ENCODE assay signal across 1 cellular context in genomic region chr14:54509546-54510501, GRCh38.
TF ChIP-seq lines count a peak whose summit lies in the region.

CGRRF1 (plus strand) TSS chr14:54509906; CDS start chr14:54509960, 54 bp downstream.

TF ChIP-seq in WTC11, 78 proteins besides CTCF, POLR2A, EP300 and RAD21 (continued from another document and continues in another):
- TF ChIP-seq SOX15 (CRISPR knock-in tag; IDR thresholded peaks at IDR 0.05) (no peak), ETV6 (CRISPR knock-in tag; IDR thresholded peaks at IDR 0.05) (0 out of 2 replicates have a peak, but pooled peaks have one; percentile 53), MXD4 (CRISPR knock-in tag; IDR thresholded peaks at IDR 0.05; ENCODE audit: borderline replicate concordance) (no peak), RELA (CRISPR knock-in tag; IDR thresholded peaks at IDR 0.05; ENCODE audit: borderline replicate concordance) (no peak), JUN (CRISPR knock-in tag; IDR thresholded peaks at IDR 0.05) (no peak), ZNF138 (CRISPR knock-in tag; conservative IDR thresholded peaks at IDR 0.05) (0 out of 2 replicates have a peak, but pooled peaks have one; percentile 23), E2F1 (CRISPR knock-in tag; IDR thresholded peaks at IDR 0.05) (no peak), ZNF232 (CRISPR knock-in tag; IDR thresholded peaks at IDR 0.05) (no peak), MYBL2 (CRISPR knock-in tag; IDR thresholded peaks at IDR 0.05) (no peak), FOXK1 (CRISPR knock-in tag; IDR thresholded peaks at IDR 0.05) (peak; percentile 40; the same call in 1 of the 2 replicates), ATF3 (CRISPR knock-in tag; conservative IDR thresholded peaks at IDR 0.05) (no peak), ARID4B (CRISPR knock-in tag; IDR thresholded peaks at IDR 0.05; ENCODE audit: borderline replicate concordance) (no peak), NFATC4 (CRISPR knock-in tag; IDR thresholded peaks at IDR 0.05) (no peak), ELF4 (CRISPR knock-in tag; IDR thresholded peaks at IDR 0.05; ENCODE audit: low read depth) (no peak), ZSCAN18 (CRISPR knock-in tag; IDR thresholded peaks at IDR 0.05) (no peak), SMAD4 (CRISPR knock-in tag; IDR thresholded peaks at IDR 0.05) (no peak), ZNF423 (CRISPR knock-in tag; IDR thresholded peaks at IDR 0.05) (no peak), PREB (CRISPR knock-in tag; IDR thresholded peaks at IDR 0.05; ENCODE audit: borderline replicate concordance) (no peak), HMGXB4 (CRISPR knock-in tag; IDR thresholded peaks at IDR 0.05) (peak; percentile 64), GTF2I (CRISPR knock-in tag; conservative IDR thresholded peaks at IDR 0.05) (no peak), CREB1 (CRISPR knock-in tag; IDR thresholded peaks at IDR 0.05) (0 out of 2 replicates have a peak, but pooled peaks have one; percentile 40), MAX (CRISPR knock-in tag; IDR thresholded peaks at IDR 0.05) (no peak), KAT7 (CRISPR knock-in tag; IDR thresholded peaks at IDR 0.05; ENCODE audit: borderline replicate concordance) (0 out of 2 replicates have a peak, but pooled peaks have one; percentile 29), ZNF416 (CRISPR knock-in tag; IDR thresholded peaks at IDR 0.05) (no peak), NR2C2 (CRISPR knock-in tag; IDR thresholded peaks at IDR 0.05) (no peak), ZNF263 (CRISPR knock-in tag; IDR thresholded peaks at IDR 0.05; ENCODE audit: low read depth) (no peak), SP1 (CRISPR knock-in tag; conservative IDR thresholded peaks at IDR 0.05) (peak; percentile 90), ZMAT4 (CRISPR knock-in tag; IDR thresholded peaks at IDR 0.05) (no peak), NFE2L1 (CRISPR knock-in tag; IDR thresholded peaks at IDR 0.05) (no peak), ATF1 (CRISPR knock-in tag; IDR thresholded peaks at IDR 0.05) (no peak), SMAD3 (CRISPR knock-in tag; IDR thresholded peaks at IDR 0.05; ENCODE audit: borderline replicate concordance) (no peak), OVOL2 (CRISPR knock-in tag; IDR thresholded peaks at IDR 0.05; ENCODE audit: borderline replicate concordance) (no peak), NR1H2 (CRISPR knock-in tag; IDR thresholded peaks at IDR 0.05) (no peak), ZBTB21 (CRISPR knock-in tag; IDR thresholded peaks at IDR 0.05; ENCODE audit: borderline replicate concordance) (peak; percentile 6; the same call in 1 of the 2 replicates), E2F5 (CRISPR knock-in tag; IDR thresholded peaks at IDR 0.05) (no peak), STAT6 (CRISPR knock-in tag; conservative IDR thresholded peaks at IDR 0.05; ENCODE audit: low read depth) (0 out of 2 replicates have a peak, but pooled peaks have one; percentile 23), MLX (CRISPR knock-in tag; IDR thresholded peaks at IDR 0.05) (no peak), NR3C1 (CRISPR knock-in tag; conservative IDR thresholded peaks at IDR 0.05; ENCODE audit: low read depth) (no peak), HMGA2 (CRISPR knock-in tag; IDR thresholded peaks at IDR 0.05) (no peak), ESRRA (CRISPR knock-in tag; IDR thresholded peaks at IDR 0.05; ENCODE audit: borderline replicate concordance) (no peak), ZNF396 (CRISPR knock-in tag; IDR thresholded peaks at IDR 0.05; ENCODE audit: borderline replicate concordance) (no peak), AR (CRISPR knock-in tag; IDR thresholded peaks at IDR 0.05) (no peak), TCF7 (CRISPR knock-in tag; IDR thresholded peaks at IDR 0.05; ENCODE audit: low read depth) (no peak), ERG (CRISPR knock-in tag; IDR thresholded peaks at IDR 0.05) (no peak)
